1 cellular context compared by ENCODE assay signal in genomic region chr2:117661619-117662018, GRCh38.
TF ChIP-seq lines count a peak whose summit lies in the region.

No MANE protein-coding gene starts in this region.

TF ChIP-seq in GM23338, 12 proteins besides CTCF, POLR2A, EP300 and RAD21 (continued from another document):
- TF ChIP-seq ZNF462 (CRISPR knock-in tag; IDR thresholded peaks at IDR 0.05) = no peak
- no peak for TF ChIP-seq ZNF331 (CRISPR knock-in tag; IDR thresholded peaks at IDR 0.05; ENCODE audit: low read depth)
- no peak for TF ChIP-seq ZNF114 (CRISPR knock-in tag; IDR thresholded peaks at IDR 0.05)
- TF ChIP-seq POLR2AphosphoS5 (IDR thresholded peaks at IDR 0.05; ENCODE audit: low read depth) = no peak
- no peak for TF ChIP-seq ETS1 (IDR thresholded peaks at IDR 0.05)
- no peak for TF ChIP-seq CREB1 (CRISPR knock-in tag; IDR thresholded peaks at IDR 0.05; ENCODE audit: low read depth)
- TF ChIP-seq EZH2 (IDR thresholded peaks at IDR 0.05; ENCODE audit: low read depth, unreplicated experiment) = no peak
- TF ChIP-seq STAT1 (IDR thresholded peaks at IDR 0.05; ENCODE audit: unreplicated experiment) = no peak
- TF ChIP-seq REST (IDR thresholded peaks at IDR 0.05; ENCODE audit: unreplicated experiment) = no peak
- no peak for TF ChIP-seq NANOG (IDR thresholded peaks at IDR 0.05; ENCODE audit: borderline replicate concordance)
- no peak for TF ChIP-seq EZH2phosphoT487 (IDR thresholded peaks at IDR 0.05; ENCODE audit: unreplicated experiment)
TF ChIP-seq in GM23338: peak in this region for 0.
